ENCODE assay signal across 1 cellular context in genomic region chr4:51842554-51843308, GRCh38.
TF ChIP-seq lines count a peak whose summit lies in the region.

DCUN1D4 (plus strand) TSS chr4:51843153; CDS start chr4:51843243, 90 bp downstream.

TF ChIP-seq in WTC11, 78 proteins besides CTCF, POLR2A, EP300 and RAD21 (continued from another document):
- TF ChIP-seq ZNF425 (CRISPR knock-in tag; conservative IDR thresholded peaks at IDR 0.05) (no peak), FOXP4 (CRISPR knock-in tag; IDR thresholded peaks at IDR 0.05) (no peak), MAX (CRISPR knock-in tag; IDR thresholded peaks at IDR 0.05) (peak; percentile 77), EMX1 (CRISPR knock-in tag; IDR thresholded peaks at IDR 0.05) (no peak), NR2C2 (CRISPR knock-in tag; IDR thresholded peaks at IDR 0.05) (no peak), HMGXB4 (CRISPR knock-in tag; IDR thresholded peaks at IDR 0.05) (no peak), ATF3 (CRISPR knock-in tag; conservative IDR thresholded peaks at IDR 0.05) (no peak), TCF7 (CRISPR knock-in tag; IDR thresholded peaks at IDR 0.05; ENCODE audit: low read depth) (no peak)
